ENCODE assay signal across 8 cellular contexts in genomic region chr2:64831134-64831976, GRCh38.
DNase-seq lines count a peak whose midpoint lies in the region; ATAC-seq and TF ChIP-seq lines count a peak whose summit lies in the region.

No MANE protein-coding gene starts in this region.

- peak overlapping the region; percentile 18 to 47 (median 21) for H3K4me3 Mint-ChIP-seq in T-cell

- no peaks in the 10 kb centered on the region for H3K9me3 ChIP-seq in adrenal gland (replicated peaks in 1 of 3)

- peak; percentile 76 for ATAC-seq in GM21515 (IDR thresholded peaks at IDR 0.05; ENCODE audit: unreplicated experiment)
- peak; percentile 87 to 89 (median 88) for ATAC-seq in T-cell (replicated peaks in 1 of 4)
- ATAC-seq in left ventricle myocardium superior: peak; percentile 96

- H3K4me1 Mint-ChIP-seq in T-cell: peaks cover 0 to 11% (median 10%) of the 10 kb centered on the region in 3 donors

- 20 to 65% (median 44%) methylated on average over 10 to 20 of the region's 20 CpGs for WGBS in adrenal gland, 4 donors

- H3K27ac Mint-ChIP-seq in T-cell: peak overlapping the region in 1 of 2 donors; percentile 20

- intact Hi-C loops in adrenal gland (cut with DNase I) (no loop called here), left ventricle myocardium superior (cut with micrococcal nuclease) (no loop called here)

- no peaks in the 10 kb centered on the region for H3K27me3 ChIP-seq in adrenal gland

- peaks cover 3 to 10% of the 10 kb centered on the region in 2 donors for H3K27me3 Mint-ChIP-seq in T-cell

- H3K4me1 ChIP-seq in adrenal gland (replicated peaks in 1 of 2): peaks cover 4 to 10% of the 10 kb centered on the region in 2 donors

- POLR2A ChIA-PET in T-cell (lab: Charles Lee): interaction anchor here (0.6 to 1.0 kb wide), 3 partner anchors 12 to 640 kb away, joined by 3 to 10 read pairs (median 3); no protein-coding TSS in a partner anchor

- peak; percentile 67 to 84 (median 82) for TF ChIP-seq CTCF in adrenal gland (IDR thresholded peaks at IDR 0.05)

- H3K4me3 ChIP-seq in adrenal gland: peak overlapping the region in 1 of 4 donors; percentile 1

- H3K9me3 Mint-ChIP-seq in T-cell: no peaks in the 10 kb centered on the region

- no peaks in the 10 kb centered on the region for H3K36me3 Mint-ChIP-seq in T-cell

- CTCF ChIA-PET in T-cell (lab: Charles Lee): interaction anchor here (0.6 to 2.8 kb wide), 16 partner anchors 8 to 308 kb away, joined by 3 to 30 read pairs (median 4); partner anchors contain the start of gene SERTAD2 (in 1 of the 2)

- DNase-seq in EH (ENCODE audit: low read depth) (peak; percentile 98), HUDEP-2 (lab: John Stamatoyannopoulos, UW; ENCODE audit: unreplicated experiment in 76 of 76) (peak in 71 of 76 experiments; percentile 4 to 85 (median 53)), T-cell (peak; percentile 44 to 83 (median 74)), adrenal gland (peak; percentile 80 to 90 (median 87)), left ventricle myocardium superior (peak; percentile 86), retina (peak; percentile 45), NCI-H1436 (lab: John Stamatoyannopoulos, UW) (no peak)

- H3K36me3 ChIP-seq in adrenal gland (replicated peaks in 1 of 2): no peaks in the 10 kb centered on the region

- H3K27ac ChIP-seq in adrenal gland: peak overlapping the region in 3 of 5 donors; percentile 45 to 81 (median 74)

- no peak for TF ChIP-seq POLR2A in adrenal gland (IDR thresholded peaks at IDR 0.05)
